Comparison of ENCODE assay signal across 1 cellular context in genomic region chr11:58998480-58999290, GRCh38.
TF ChIP-seq lines count a peak whose summit lies in the region.

No MANE protein-coding gene starts in this region.

TF ChIP-seq in GM12878, 131 proteins besides CTCF, POLR2A, EP300 and RAD21 (continued from another document):
- TF ChIP-seq, protein P1, sequence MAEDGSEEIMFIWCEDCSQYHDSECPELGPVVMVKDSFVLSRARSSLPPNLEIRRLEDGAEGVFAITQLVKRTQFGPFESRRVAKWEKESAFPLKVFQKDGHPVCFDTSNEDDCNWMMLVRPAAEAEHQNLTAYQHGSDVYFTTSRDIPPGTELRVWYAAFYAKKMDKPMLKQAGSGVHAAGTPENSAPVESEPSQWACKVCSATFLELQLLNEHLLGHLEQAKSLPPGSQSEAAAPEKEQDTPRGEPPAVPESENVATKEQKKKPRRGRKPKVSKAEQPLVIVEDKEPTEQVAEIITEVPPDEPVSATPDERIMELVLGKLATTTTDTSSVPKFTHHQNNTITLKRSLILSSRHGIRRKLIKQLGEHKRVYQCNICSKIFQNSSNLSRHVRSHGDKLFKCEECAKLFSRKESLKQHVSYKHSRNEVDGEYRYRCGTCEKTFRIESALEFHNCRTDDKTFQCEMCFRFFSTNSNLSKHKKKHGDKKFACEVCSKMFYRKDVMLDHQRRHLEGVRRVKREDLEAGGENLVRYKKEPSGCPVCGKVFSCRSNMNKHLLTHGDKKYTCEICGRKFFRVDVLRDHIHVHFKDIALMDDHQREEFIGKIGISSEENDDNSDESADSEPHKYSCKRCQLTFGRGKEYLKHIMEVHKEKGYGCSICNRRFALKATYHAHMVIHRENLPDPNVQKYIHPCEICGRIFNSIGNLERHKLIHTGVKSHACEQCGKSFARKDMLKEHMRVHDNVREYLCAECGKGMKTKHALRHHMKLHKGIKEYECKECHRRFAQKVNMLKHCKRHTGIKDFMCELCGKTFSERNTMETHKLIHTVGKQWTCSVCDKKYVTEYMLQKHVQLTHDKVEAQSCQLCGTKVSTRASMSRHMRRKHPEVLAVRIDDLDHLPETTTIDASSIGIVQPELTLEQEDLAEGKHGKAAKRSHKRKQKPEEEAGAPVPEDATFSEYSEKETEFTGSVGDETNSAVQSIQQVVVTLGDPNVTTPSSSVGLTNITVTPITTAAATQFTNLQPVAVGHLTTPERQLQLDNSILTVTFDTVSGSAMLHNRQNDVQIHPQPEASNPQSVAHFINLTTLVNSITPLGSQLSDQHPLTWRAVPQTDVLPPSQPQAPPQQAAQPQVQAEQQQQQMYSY (CRISPR knock-in tag; IDR thresholded peaks at IDR 0.05), result no peak
- no peak for TF ChIP-seq POLR2AphosphoS2 (IDR thresholded peaks at IDR 0.05; ENCODE audit: low read depth, low read length)
- no peak for TF ChIP-seq STAT3 (IDR thresholded peaks at IDR 0.05; ENCODE audit: low read depth, low read length)
- TF ChIP-seq REST (IDR thresholded peaks at IDR 0.05; ENCODE audit: low read depth, low read length), result no peak
- TF ChIP-seq KDM1A (IDR thresholded peaks at IDR 0.05; ENCODE audit: borderline replicate concordance), result no peak
TF ChIP-seq in GM12878: peak in this region for 0.
